1 cellular context compared by ENCODE assay signal in the genomic region with DNA sequence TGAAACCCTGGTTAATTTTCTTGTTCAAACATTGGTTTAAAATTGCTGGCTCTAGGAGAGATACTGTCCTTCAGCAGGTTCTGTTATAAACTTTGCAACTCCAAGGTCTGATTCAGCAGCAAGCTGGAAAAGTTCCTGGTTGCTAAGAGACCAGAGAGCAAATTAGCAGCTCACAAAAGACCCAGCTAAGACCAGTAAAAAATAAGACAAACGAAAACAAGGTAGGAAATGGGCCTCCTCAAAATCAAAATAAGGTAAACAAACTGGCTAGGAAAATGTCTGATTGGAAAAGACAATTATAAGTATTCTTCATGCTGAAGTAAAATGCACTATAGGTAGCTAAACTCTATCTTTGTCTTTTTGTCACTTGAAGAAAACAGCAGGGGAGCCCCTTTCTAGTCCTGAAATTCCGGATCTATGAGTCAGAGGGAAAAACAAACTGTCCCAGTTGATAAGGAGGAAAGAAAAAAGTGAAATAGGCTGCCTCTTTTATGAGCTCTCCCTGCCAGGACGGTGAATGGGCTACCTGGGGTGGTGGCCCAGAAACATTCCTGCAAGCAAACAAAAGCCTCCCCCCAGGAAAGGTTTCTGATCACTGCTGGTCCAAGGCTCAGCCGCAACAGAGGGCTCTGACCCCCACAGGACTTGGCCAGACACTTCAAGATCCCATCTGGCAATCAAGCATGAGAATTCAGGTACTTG.
TF ChIP-seq lines count a peak whose summit lies in the region.

No MANE protein-coding gene starts in this region.

TF ChIP-seq in HepG2, 621 proteins besides CTCF, POLR2A, EP300 and RAD21 (continued from another document):
- TF ChIP-seq SNAPC4 (CRISPR knock-in tag; IDR thresholded peaks at IDR 0.05) (0 out of 2 replicates have a peak, but pooled peaks have one; percentile 38), TBX2 (CRISPR knock-in tag; IDR thresholded peaks at IDR 0.05; ENCODE audit: borderline replicate concordance) (peak; percentile 57), SP4 (CRISPR knock-in tag; IDR thresholded peaks at IDR 0.05) (no peak), HMG20A (CRISPR knock-in tag; IDR thresholded peaks at IDR 0.05; ENCODE audit: borderline replicate concordance) (peak; percentile 70), SALL2 (CRISPR knock-in tag; IDR thresholded peaks at IDR 0.05) (0 out of 2 replicates have a peak, but pooled peaks have one; percentile 13), ZKSCAN8 (CRISPR knock-in tag; IDR thresholded peaks at IDR 0.05; ENCODE audit: borderline replicate concordance) (peak; percentile 73; the same call in 1 of the 2 replicates), GATA4 (IDR thresholded peaks at IDR 0.05; ENCODE audit: borderline replicate concordance, low read depth) (peak; percentile 78; the same call in 1 of the 2 replicates), ZNF543 (CRISPR knock-in tag; IDR thresholded peaks at IDR 0.05) (0 out of 2 replicates have a peak, but pooled peaks have one; percentile 26), KDM2A (CRISPR knock-in tag; IDR thresholded peaks at IDR 0.05; ENCODE audit: borderline replicate concordance, low read depth) (0 out of 2 replicates have a peak, but pooled peaks have one; percentile 28), CHD4 (IDR thresholded peaks at IDR 0.05; ENCODE audit: borderline replicate concordance, low read length) (peak; percentile 61; the same call in 1 of the 2 replicates), BCL6 (CRISPR knock-in tag; IDR thresholded peaks at IDR 0.05) (peak; percentile 71), ZNF362 (CRISPR knock-in tag; IDR thresholded peaks at IDR 0.05; ENCODE audit: borderline replicate concordance) (peak; percentile 87; the same call in 1 of the 2 replicates), CEBPG (CRISPR knock-in tag; IDR thresholded peaks at IDR 0.05) (peak; percentile 12; the same call in 1 of the 2 replicates), POGZ (CRISPR knock-in tag; IDR thresholded peaks at IDR 0.05) (peak; percentile 36; the same call in 1 of the 2 replicates), ZNF496 (CRISPR knock-in tag; IDR thresholded peaks at IDR 0.05; ENCODE audit: insufficient replicate concordance) (no peak), NCOA2 (CRISPR knock-in tag; IDR thresholded peaks at IDR 0.05) (peak; percentile 81)
- TF ChIP-seq, protein P1, sequence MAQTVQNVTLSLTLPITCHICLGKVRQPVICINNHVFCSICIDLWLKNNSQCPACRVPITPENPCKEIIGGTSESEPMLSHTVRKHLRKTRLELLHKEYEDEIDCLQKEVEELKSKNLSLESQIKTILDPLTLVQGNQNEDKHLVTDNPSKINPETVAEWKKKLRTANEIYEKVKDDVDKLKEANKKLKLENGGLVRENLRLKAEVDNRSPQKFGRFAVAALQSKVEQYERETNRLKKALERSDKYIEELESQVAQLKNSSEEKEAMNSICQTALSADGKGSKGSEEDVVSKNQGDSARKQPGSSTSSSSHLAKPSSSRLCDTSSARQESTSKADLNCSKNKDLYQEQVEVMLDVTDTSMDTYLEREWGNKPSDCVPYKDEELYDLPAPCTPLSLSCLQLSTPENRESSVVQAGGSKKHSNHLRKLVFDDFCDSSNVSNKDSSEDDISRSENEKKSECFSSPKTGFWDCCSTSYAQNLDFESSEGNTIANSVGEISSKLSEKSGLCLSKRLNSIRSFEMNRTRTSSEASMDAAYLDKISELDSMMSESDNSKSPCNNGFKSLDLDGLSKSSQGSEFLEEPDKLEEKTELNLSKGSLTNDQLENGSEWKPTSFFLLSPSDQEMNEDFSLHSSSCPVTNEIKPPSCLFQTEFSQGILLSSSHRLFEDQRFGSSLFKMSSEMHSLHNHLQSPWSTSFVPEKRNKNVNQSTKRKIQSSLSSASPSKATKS (CRISPR knock-in tag; IDR thresholded peaks at IDR 0.05): 0 out of 2 replicates have a peak, but pooled peaks have one; percentile 59
- TF ChIP-seq, protein P2, sequence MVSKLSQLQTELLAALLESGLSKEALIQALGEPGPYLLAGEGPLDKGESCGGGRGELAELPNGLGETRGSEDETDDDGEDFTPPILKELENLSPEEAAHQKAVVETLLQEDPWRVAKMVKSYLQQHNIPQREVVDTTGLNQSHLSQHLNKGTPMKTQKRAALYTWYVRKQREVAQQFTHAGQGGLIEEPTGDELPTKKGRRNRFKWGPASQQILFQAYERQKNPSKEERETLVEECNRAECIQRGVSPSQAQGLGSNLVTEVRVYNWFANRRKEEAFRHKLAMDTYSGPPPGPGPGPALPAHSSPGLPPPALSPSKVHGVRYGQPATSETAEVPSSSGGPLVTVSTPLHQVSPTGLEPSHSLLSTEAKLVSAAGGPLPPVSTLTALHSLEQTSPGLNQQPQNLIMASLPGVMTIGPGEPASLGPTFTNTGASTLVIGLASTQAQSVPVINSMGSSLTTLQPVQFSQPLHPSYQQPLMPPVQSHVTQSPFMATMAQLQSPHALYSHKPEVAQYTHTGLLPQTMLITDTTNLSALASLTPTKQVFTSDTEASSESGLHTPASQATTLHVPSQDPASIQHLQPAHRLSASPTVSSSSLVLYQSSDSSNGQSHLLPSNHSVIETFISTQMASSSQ (IDR thresholded peaks at IDR 0.05; ENCODE audit: low read depth): peak; percentile 47; the same call in 1 of the 2 replicates
- TF ChIP-seq, protein P2 (CRISPR knock-in tag; IDR thresholded peaks at IDR 0.05; ENCODE audit: borderline replicate concordance): peak; percentile 61; the same call in 1 of the 2 replicates
- TF ChIP-seq, protein P3, sequence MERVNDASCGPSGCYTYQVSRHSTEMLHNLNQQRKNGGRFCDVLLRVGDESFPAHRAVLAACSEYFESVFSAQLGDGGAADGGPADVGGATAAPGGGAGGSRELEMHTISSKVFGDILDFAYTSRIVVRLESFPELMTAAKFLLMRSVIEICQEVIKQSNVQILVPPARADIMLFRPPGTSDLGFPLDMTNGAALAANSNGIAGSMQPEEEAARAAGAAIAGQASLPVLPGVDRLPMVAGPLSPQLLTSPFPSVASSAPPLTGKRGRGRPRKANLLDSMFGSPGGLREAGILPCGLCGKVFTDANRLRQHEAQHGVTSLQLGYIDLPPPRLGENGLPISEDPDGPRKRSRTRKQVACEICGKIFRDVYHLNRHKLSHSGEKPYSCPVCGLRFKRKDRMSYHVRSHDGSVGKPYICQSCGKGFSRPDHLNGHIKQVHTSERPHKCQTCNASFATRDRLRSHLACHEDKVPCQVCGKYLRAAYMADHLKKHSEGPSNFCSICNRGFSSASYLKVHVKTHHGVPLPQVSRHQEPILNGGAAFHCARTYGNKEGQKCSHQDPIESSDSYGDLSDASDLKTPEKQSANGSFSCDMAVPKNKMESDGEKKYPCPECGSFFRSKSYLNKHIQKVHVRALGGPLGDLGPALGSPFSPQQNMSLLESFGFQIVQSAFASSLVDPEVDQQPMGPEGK (CRISPR knock-in tag; IDR thresholded peaks at IDR 0.05): peak; percentile 100
- TF ChIP-seq, protein P4, sequence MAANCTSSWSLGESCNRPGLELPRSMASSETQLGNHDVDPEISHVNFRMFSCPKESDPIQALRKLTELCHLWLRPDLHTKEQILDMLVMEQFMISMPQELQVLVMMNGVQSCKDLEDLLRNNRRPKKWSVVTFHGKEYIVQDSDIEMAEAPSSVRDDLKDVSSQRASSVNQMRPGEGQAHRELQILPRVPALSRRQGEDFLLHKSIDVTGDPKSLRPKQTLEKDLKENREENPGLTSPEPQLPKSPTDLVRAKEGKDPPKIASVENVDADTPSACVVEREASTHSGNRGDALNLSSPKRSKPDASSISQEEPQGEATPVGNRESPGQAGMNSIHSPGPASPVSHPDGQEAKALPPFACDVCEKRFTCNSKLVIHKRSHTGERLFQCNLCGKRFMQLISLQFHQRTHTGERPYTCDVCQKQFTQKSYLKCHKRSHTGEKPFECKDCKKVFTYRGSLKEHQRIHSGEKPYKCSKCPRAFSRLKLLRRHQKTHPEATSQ (CRISPR knock-in tag; IDR thresholded peaks at IDR 0.05; ENCODE audit: borderline replicate concordance): no peak
